ENCODE assay signal across 8 cellular contexts in the genomic region with DNA sequence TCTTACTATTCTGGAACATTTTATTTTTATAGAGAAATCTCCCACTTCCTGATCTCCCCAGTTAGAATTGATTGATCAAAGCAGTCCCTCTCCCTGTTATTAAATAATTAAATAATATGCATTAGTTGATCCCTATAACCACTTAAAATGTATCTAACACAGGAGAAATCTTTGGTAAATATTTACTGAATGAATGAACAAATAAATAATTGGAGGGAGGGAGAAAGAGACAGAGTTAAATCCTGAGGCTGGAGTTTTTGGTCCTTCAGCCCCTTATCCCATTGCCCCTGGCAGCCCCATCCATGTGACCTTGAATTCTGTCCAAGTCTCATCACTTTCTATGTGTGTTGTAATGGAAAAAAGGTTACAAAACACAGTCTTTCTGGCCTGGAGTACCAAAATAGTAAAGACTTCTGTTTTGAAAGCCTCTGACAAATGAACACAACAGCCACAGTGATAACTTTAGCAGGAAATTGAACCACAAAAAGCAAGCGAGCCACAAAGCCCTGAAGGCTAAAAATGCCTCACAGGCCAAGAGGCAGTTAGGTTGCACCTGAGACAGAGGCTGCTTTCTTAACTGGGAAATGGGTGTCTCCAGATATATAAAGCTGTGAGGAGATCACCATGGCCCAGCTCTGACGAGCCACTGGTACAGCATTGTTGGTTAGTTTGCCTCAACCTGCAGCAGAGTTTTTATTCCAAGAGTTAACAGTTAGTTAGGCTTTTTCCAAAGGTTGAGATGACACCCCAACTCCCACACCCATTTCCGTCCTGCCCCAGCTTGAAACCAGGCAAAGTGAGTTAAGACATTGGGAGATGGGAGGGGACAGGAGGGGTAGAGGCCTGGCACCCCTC. TPM values are rescaled to one million over a fixed set of nuclear protein-coding genes. Genes with fewer than 3 reads are reported as not detected.
DNase-seq lines count a peak whose midpoint lies in the region; ATAC-seq and TF ChIP-seq lines count a peak whose summit lies in the region.

No MANE protein-coding gene starts in this region.

- no TSS peak for BruUV-seq in A673 (replicated peaks; lab: Mats Ljungman, UMichigan)

- H3K9me3 ChIP-seq in A673 (ENCODE audit: low read depth, low read length, poor library complexity, severe bottlenecking) = no peaks in the 10 kb centered on the region

- intact Hi-C loops in activated T-helper 1 cell treated with anti-CD3 and anti-CD28 coated beads, Interleukin-12 subunit alpha, Interleukin-12 subunit beta, Interleukin-2, Interleukin-4 antibody, amounts not matched to agents 30 ng/mL and 10 ng/mL and 1 ng/mL, durations not matched to agents 14 hours and 24 hours and 36 hours (cut with micrococcal nuclease) = loop anchor here (1.0 to 5.0 kb wide), 4 partner anchors 11 to 1234 kb away; partner anchors contain the start of genes CEP162, NT5E, SNX14 and SYNCRIP
- intact Hi-C loops in A673 (cut with micrococcal nuclease; ENCODE audit: unreplicated experiment) = loop anchor here (10.0 kb wide), 1 partner anchor 214 kb away; no protein-coding TSS in a partner anchor

- H3K4me3 Mint-ChIP-seq in activated T-helper 1 cell treated with anti-CD3 and anti-CD28 coated beads, Interleukin-12 subunit alpha, Interleukin-12 subunit beta, Interleukin-2, Interleukin-4 antibody, amounts not matched to agents 30 ng/mL and 10 ng/mL and 1 ng/mL, durations not matched to agents 14 hours and 24 hours and 36 hours = peak overlapping the region; percentile 57

- H3K36me3 Mint-ChIP-seq in activated T-helper 1 cell treated with anti-CD3 and anti-CD28 coated beads, Interleukin-12 subunit alpha, Interleukin-12 subunit beta, Interleukin-2, Interleukin-4 antibody, amounts not matched to agents 30 ng/mL and 10 ng/mL and 1 ng/mL, durations not matched to agents 14 hours and 24 hours and 36 hours (ENCODE audit: low read depth) = peaks cover 12% of the 10 kb centered on the region

- DNase-seq in GDM1 (lab: John Stamatoyannopoulos, UW) (peak; percentile 72), myocyte (ENCODE audit: low read depth) (peak; percentile 77), NCI-H2196 (lab: John Stamatoyannopoulos, UW; ENCODE audit: unreplicated experiment) (no peak), A673 (ENCODE audit: low spot score) (no peak), H7 (no peak)
- peak; percentile 64 for DNase-seq in activated T-helper 1 cell treated with anti-CD3 and anti-CD28 coated beads, Interleukin-12 subunit alpha, Interleukin-12 subunit beta, Interleukin-2, Interleukin-4 antibody, amounts not matched to agents 30 ng/mL and 10 ng/mL and 1 ng/mL, durations not matched to agents 14 hours and 24 hours and 36 hours (ENCODE audit: low spot score)

- no peaks in the 10 kb centered on the region for H3K9me3 Mint-ChIP-seq in activated T-helper 1 cell treated with anti-CD3 and anti-CD28 coated beads, Interleukin-12 subunit alpha, Interleukin-12 subunit beta, Interleukin-2, Interleukin-4 antibody, amounts not matched to agents 30 ng/mL and 10 ng/mL and 1 ng/mL, durations not matched to agents 14 hours and 24 hours and 36 hours

- no peaks in the 10 kb centered on the region for H3K27me3 Mint-ChIP-seq in activated T-helper 1 cell treated with anti-CD3 and anti-CD28 coated beads, Interleukin-12 subunit alpha, Interleukin-12 subunit beta, Interleukin-2, Interleukin-4 antibody, amounts not matched to agents 30 ng/mL and 10 ng/mL and 1 ng/mL, durations not matched to agents 14 hours and 24 hours and 36 hours (ENCODE audit: insufficient read depth)

- H3K27ac Mint-ChIP-seq in activated T-helper 1 cell treated with anti-CD3 and anti-CD28 coated beads, Interleukin-12 subunit alpha, Interleukin-12 subunit beta, Interleukin-2, Interleukin-4 antibody, amounts not matched to agents 30 ng/mL and 10 ng/mL and 1 ng/mL, durations not matched to agents 14 hours and 24 hours and 36 hours = peak overlapping the region; percentile 89

- peaks cover 70% of the 10 kb centered on the region for H3K4me1 ChIP-seq in A673 (ENCODE audit: insufficient read depth, low read length, poor library complexity, severe bottlenecking)

- CTCF ChIA-PET in A673 (lab: Charles Lee) = no interaction called here

- H3K4me1 Mint-ChIP-seq in activated T-helper 1 cell treated with anti-CD3 and anti-CD28 coated beads, Interleukin-12 subunit alpha, Interleukin-12 subunit beta, Interleukin-2, Interleukin-4 antibody, amounts not matched to agents 30 ng/mL and 10 ng/mL and 1 ng/mL, durations not matched to agents 14 hours and 24 hours and 36 hours (ENCODE audit: low read depth) = peaks cover 98% of the 10 kb centered on the region

- POLR2A ChIA-PET in A673 (lab: Charles Lee; ENCODE audit: low non-redundant PET) = interaction anchor here (0.8 kb wide), 1 partner anchor 11 kb away, joined by 5 read pairs; the partner anchor contains the start of gene NT5E

- H3K36me3 ChIP-seq in A673 (ENCODE audit: insufficient read depth, low read length, poor library complexity, severe bottlenecking) (no peaks in the 10 kb centered on the region), H7 (replicated peaks; ENCODE audit: control insufficient read depth, insufficient read depth, low read length) (no peaks in the 10 kb centered on the region)

- TF ChIP-seq CTCF in A673 (conservative IDR thresholded peaks at IDR 0.05; ENCODE audit: low read depth, low read length) = no peak

- H3K27ac ChIP-seq in A673 (ENCODE audit: low read depth, low read length, poor library complexity, severe bottlenecking) = no peak overlapping the region

- ATAC-seq in GM19468 (IDR thresholded peaks at IDR 0.05; ENCODE audit: extremely low read depth, unreplicated experiment) = peak; percentile 29
- ATAC-seq in HG03520 (IDR thresholded peaks at IDR 0.05; ENCODE audit: unreplicated experiment) = peak; percentile 84

- H3K4me3 ChIP-seq in A673 (ENCODE audit: low read depth, low read length, poor library complexity, severe bottlenecking) = no peak overlapping the region
- no peak overlapping the region for H3K4me3 ChIP-seq in H7 (ENCODE audit: insufficient read depth, low read depth, low read length)

- H3K27me3 ChIP-seq in A673 (replicated peaks; ENCODE audit: insufficient read depth, low read depth, low read length, poor library complexity) = no peaks in the 10 kb centered on the region
- H3K27me3 ChIP-seq in H7 (ENCODE audit: control insufficient read depth, insufficient read depth, low read length) = no peaks in the 10 kb centered on the region

RNA-seq across cellular contexts. Expression of gene NT5E, which starts 11.3 kb away (rescaled TPM):
- total RNA-seq in activated T-helper 1 cell treated with anti-CD3 and anti-CD28 coated beads, Interleukin-12 subunit alpha, Interleukin-12 subunit beta, Interleukin-2, Interleukin-4 antibody, amounts not matched to agents 30 ng/mL and 10 ng/mL and 1 ng/mL, durations not matched to agents 14 hours and 24 hours and 36 hours = 12.5 and 15.2 TPM in 2 replicates
- total RNA-seq in myocyte (29.4 and 42.7 TPM in 2 replicates), A673 (2021) (26.0 and 32.7 TPM in 2 replicates)
- 37.9 TPM for polyA plus RNA-seq in myocyte (2012)
- total RNA-seq in H7 (2014; rRNA removed; shearing (Covaris generic)) = 0.94 and 1.4 TPM in 2 replicates

Comparison
In these comparisons a context has a peak if more than half of its experiments do, and no peak if none do; other contexts are left out.
1. DNase-seq: peak in GDM1 (single experiment), activated T-helper 1 cell treated with anti-CD3 and anti-CD28 coated beads, Interleukin-12 subunit alpha, Interleukin-12 subunit beta, Interleukin-2, Interleukin-4 antibody, amounts not matched to agents 30 ng/mL and 10 ng/mL and 1 ng/mL, durations not matched to agents 14 hours and 24 hours and 36 hours (single experiment) and myocyte (single experiment); none in NCI-H2196 (single experiment), A673 (single experiment) and H7 (single experiment).